In the genomic region with DNA sequence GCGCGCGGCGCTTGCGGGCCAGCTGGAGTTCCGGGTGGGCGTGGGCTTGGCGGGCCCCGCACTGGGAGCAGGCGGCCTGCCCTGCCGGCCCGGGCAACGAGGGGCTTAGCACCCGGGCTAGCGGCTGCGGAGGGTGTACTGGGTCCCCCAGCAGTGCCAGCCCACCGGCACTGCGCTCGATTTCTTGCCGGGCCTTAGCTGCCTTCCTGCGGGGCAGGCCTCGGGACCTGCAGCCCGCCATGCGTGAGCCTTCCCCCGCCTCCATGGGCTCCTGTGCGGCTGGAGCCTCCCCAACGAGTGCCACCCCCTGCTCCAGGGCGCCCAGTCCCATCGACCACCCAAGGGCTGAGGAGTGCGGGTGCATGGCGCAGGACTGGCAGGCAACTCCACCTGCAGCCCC, we compare ENCODE assay signal across 7 cellular contexts. TPM values are rescaled to one million over a fixed set of nuclear protein-coding genes. Genes with fewer than 3 reads are reported as not detected.
"Had no signal": no experiment of that assay in that cellular context is flagged by ENCODE, and none has a peak within 500 bp of the region (broad histone marks: within the 10 kb centered on the region; RNA-seq: fewer than 3 reads in every experiment).

No MANE protein-coding gene starts in this region.

RNA-seq across cellular contexts. Expression of a gene that starts 9.2 kb away (rescaled TPM):
- total RNA-seq: GM23248, GM23338, H1, H4, H7, H9, HFFc6 had no signal
- polyA plus RNA-seq: GM23248, GM23338, H1 had no signal

RNA-seq across cellular contexts. Expression of a gene that starts 41.6 kb away (rescaled TPM):
- total RNA-seq: GM23248, H1, H4, H7, H9, HFFc6 had no signal
- polyA plus RNA-seq: GM23248, GM23338 had no signal
